ENCODE assay signal across 23 cellular contexts in the genomic region with DNA sequence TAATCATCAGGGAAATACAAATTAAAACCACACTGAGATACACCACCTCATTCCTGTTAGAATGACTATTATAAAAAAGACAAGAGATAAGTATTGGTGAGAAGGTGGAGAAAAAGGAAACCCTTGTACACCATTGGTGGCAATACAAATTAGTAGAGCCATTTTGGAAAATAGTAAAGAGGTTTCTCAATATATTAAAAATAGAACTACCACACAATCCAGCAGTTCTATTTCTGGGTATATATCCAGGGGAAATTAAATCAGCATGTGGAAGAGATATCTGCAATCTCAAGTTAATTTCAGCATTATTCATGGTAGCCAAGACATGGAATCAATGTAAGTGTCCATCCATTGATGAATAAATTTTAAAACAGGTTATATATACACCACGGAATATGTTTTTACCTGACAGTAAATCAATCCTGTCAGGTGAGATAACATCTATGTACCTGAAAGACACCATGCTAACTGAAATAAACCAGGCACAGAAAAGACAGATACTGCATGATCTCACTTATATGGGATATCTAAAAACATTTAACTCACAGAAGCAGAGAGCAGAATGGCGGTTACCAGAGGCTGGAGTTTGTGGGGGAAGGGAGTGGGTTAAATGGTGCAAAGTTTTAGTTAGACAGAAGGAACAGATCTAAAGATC.
DNase-seq lines count a peak whose midpoint lies in the region; ATAC-seq and TF ChIP-seq lines count a peak whose summit lies in the region.
"Had no signal": no experiment of that assay in that cellular context is flagged by ENCODE, and none has a peak within 500 bp of the region (broad histone marks: within the 10 kb centered on the region; RNA-seq: fewer than 3 reads in every experiment).

No MANE protein-coding gene starts in this region.

- peaks cover 4% of the 10 kb centered on the region for H3K27me3 Mint-ChIP-seq in endothelial cell (ENCODE audit: unreplicated experiment)
- H3K27me3 Mint-ChIP-seq: CD4-positive, alpha-beta memory T cell had no signal

- peaks cover 9% of the 10 kb centered on the region for H3K4me1 Mint-ChIP-seq in endothelial cell (ENCODE audit: unreplicated experiment)

- intact Hi-C loops in left ventricle myocardium superior (cut with micrococcal nuclease) = no loop called here
- intact Hi-C loops in right cardiac atrium (cut with DNase I) = loop anchor here in 1 of 4 donors (10.0 kb wide), 1 partner anchor 165 kb away; a partner anchor contains a TSS
- intact Hi-C loops in psoas muscle (cut with DNase I) = loop anchor here in 1 of 2 donors (5.0 kb wide), 1 partner anchor 163 kb away; a partner anchor contains a TSS

- H3K27ac ChIP-seq in right cardiac atrium (ENCODE audit: low read length) = no peak overlapping the region
- H3K27ac ChIP-seq in psoas muscle = peak overlapping the region; percentile 86
- H3K27ac ChIP-seq in Karpas-422 (ENCODE audit: low read length) = no peak overlapping the region
- H3K27ac ChIP-seq: A549; BLaER1 treated with 17β-estradiol and CSF1 and Interleukin-3, amounts not matched to agents 10 nM and 100 nM had no signal

- H3K9me3 Mint-ChIP-seq in endothelial cell (ENCODE audit: unreplicated experiment) = no peaks in the 10 kb centered on the region

- H3K27ac Mint-ChIP-seq in endothelial cell (ENCODE audit: unreplicated experiment) = no peak overlapping the region
- H3K27ac Mint-ChIP-seq: CD4-positive, alpha-beta memory T cell; HFFc6 had no signal

- H3K27me3 ChIP-seq in right cardiac atrium (ENCODE audit: control insufficient read depth, insufficient read depth) (no peaks in the 10 kb centered on the region), psoas muscle (ENCODE audit: insufficient read depth in 3 of 3, low read length in 2 of 3) (no peaks in the 10 kb centered on the region), Karpas-422 (ENCODE audit: low read length) (no peaks in the 10 kb centered on the region)
- H3K27me3 ChIP-seq: BE2C; BLaER1 treated with 17β-estradiol and CSF1 and Interleukin-3, amounts not matched to agents 10 nM and 100 nM had no signal

- H3K36me3 ChIP-seq in psoas muscle (ENCODE audit: insufficient read depth in 1 of 2, low read depth in 1 of 2) (no peaks in the 10 kb centered on the region), Karpas-422 (ENCODE audit: insufficient read depth, low read length) (peaks cover 65% of the 10 kb centered on the region)
- H3K36me3 ChIP-seq: HAP-1 had no signal

- H3K4me1 ChIP-seq in right cardiac atrium (ENCODE audit: control insufficient read depth, insufficient read depth, low read length) (peaks cover 3% of the 10 kb centered on the region), psoas muscle (peaks cover 55% of the 10 kb centered on the region), Karpas-422 (ENCODE audit: low read length) (peaks cover 15% of the 10 kb centered on the region)
- H3K4me1 ChIP-seq: HAP-1 had no signal

- H3K79me2 ChIP-seq in Karpas-422 (ENCODE audit: low read length) = peaks cover 37% of the 10 kb centered on the region

- 94% methylated on average over 2 of the region's 2 CpGs for WGBS in right cardiac atrium
- WGBS in psoas muscle, 3 donors = 81 to 86% (median 86%) methylated on average over 2 of the region's 2 CpGs

- H3K9ac ChIP-seq in Karpas-422 (ENCODE audit: low read length) = no peak overlapping the region
- H3K9ac ChIP-seq: BLaER1 treated with 17β-estradiol and CSF1 and Interleukin-3, amounts not matched to agents 10 nM and 100 nM had no signal

- H3K4me3 Mint-ChIP-seq in endothelial cell (ENCODE audit: unreplicated experiment) = peak overlapping the region; percentile 3
- H3K4me3 Mint-ChIP-seq: CD14-positive monocyte; CD4-positive, alpha-beta memory T cell; HFFc6 had no signal

- TF ChIP-seq CTCF in endothelial cell (IDR thresholded peaks at IDR 0.05; ENCODE audit: unreplicated experiment) (no peak), psoas muscle (IDR thresholded peaks at IDR 0.05) (no peak)

- ATAC-seq in left ventricle myocardium superior (peak; percentile 45), right cardiac atrium (no peak), psoas muscle (peak in 2 of 4 donors; percentile 17 to 29), HG03135 (IDR thresholded peaks at IDR 0.05; ENCODE audit: unreplicated experiment) (no peak)
- ATAC-seq: A549 had no signal

- no peaks in the 10 kb centered on the region for H4K20me1 ChIP-seq in Karpas-422 (ENCODE audit: insufficient read depth, low read depth, low read length)
- H4K20me1 ChIP-seq: BLaER1 treated with 17β-estradiol and CSF1 and Interleukin-3, amounts not matched to agents 10 nM and 100 nM had no signal

- DNase-seq in left ventricle myocardium superior (no peak), right cardiac atrium (no peak), endothelial cell (ENCODE audit: low spot score) (no peak), psoas muscle (no peak), Karpas-422 (no peak), NCI-H146 (lab: John Stamatoyannopoulos, UW) (no peak)
- DNase-seq: 8988T; ACHN; AML-193; BE2C; Calu3; CD4-positive, alpha-beta memory T cell; COR-L47; DMS53; DMS79 treated with DMSO at 0.1 percent for 48 hours; GF-D8; GOT3; HFFc6 had no signal

- H3K9me3 ChIP-seq in right cardiac atrium (ENCODE audit: control insufficient read depth, low read length) (no peaks in the 10 kb centered on the region), psoas muscle (peaks cover 7% of the 10 kb centered on the region), Karpas-422 (ENCODE audit: low read length) (peaks cover 7% of the 10 kb centered on the region)
- H3K9me3 ChIP-seq: A549, HAP-1 had no signal

- no peaks in the 10 kb centered on the region for H3K9me2 ChIP-seq in Karpas-422 (replicated peaks; ENCODE audit: insufficient read depth, low read length)

- no peak overlapping the region for H3K4me2 ChIP-seq in Karpas-422 (ENCODE audit: low read depth, low read length, poor library complexity, severe bottlenecking)
- H3K4me2 ChIP-seq: A549; BLaER1 treated with 17β-estradiol and CSF1 and Interleukin-3, amounts not matched to agents 10 nM and 100 nM had no signal

- H3K4me3 ChIP-seq in right cardiac atrium (ENCODE audit: low read length) (no peak overlapping the region), psoas muscle (no peak overlapping the region), Karpas-422 (ENCODE audit: low read length) (no peak overlapping the region)
- H3K4me3 ChIP-seq: A549; BLaER1 treated with 17β-estradiol and CSF1 and Interleukin-3, amounts not matched to agents 10 nM and 100 nM; HAP-1 had no signal

- no peak overlapping the region for H2AFZ ChIP-seq in Karpas-422 (ENCODE audit: low read length)

- H3K36me3 Mint-ChIP-seq in endothelial cell (ENCODE audit: low read depth, unreplicated experiment) = peaks cover 35% of the 10 kb centered on the region
